ENCODE assay signal across 30 cellular contexts in genomic region chr1:216433175-216433574, GRCh38. TPM values are rescaled to one million over a fixed set of nuclear protein-coding genes. Genes with fewer than 3 reads are reported as not detected.
"Had no signal": no experiment of that assay in that cellular context is flagged by ENCODE, and none has a peak within 500 bp of the region (broad histone marks: within the 10 kb centered on the region; RNA-seq: fewer than 3 reads in every experiment).

No MANE protein-coding gene starts in this region.

- H3K27ac ChIP-seq: colonic mucosa, epithelial cell of prostate, esophagus squamous epithelium, gastrocnemius medialis, heart right ventricle, left lung, lower lobe of right lung had no signal

- H3K4me3 ChIP-seq: colonic mucosa, esophagus squamous epithelium, gastrocnemius medialis, heart right ventricle, left lung, lower lobe of right lung had no signal

- H3K27me3 ChIP-seq: colonic mucosa, esophagus squamous epithelium, gastrocnemius medialis, heart right ventricle, left lung had no signal

- DNase-seq: colonic mucosa; cortex of kidney; effector CD8-positive, alpha-beta T cell; effector memory CD8-positive, alpha-beta T cell; endodermal cell; erythroblast; esophagus squamous epithelium; foreskin fibroblast; foreskin melanocyte; gastrocnemius medialis; glutamatergic neuron; head of caudate nucleus; heart right ventricle; hippocampal formation; islet precursor cell; kidney; kidney glomerular epithelial cell; left colon; left lung; left ventricle myocardium superior; lower lobe of right lung; mesenchymal stem cell had no signal

- FAIRE-seq: endometrium, kidney had no signal

- H3K9me3 ChIP-seq: colonic mucosa, esophagus squamous epithelium, gastrocnemius medialis, heart right ventricle, left lung, lower lobe of right lung had no signal

- H3K36me3 ChIP-seq: colonic mucosa, esophagus squamous epithelium, gastrocnemius medialis, heart right ventricle, left lung, lower lobe of right lung had no signal

- ATAC-seq: effector memory CD8-positive, alpha-beta T cell; esophagus mucosa; gastrocnemius medialis; heart right ventricle; left colon; left lung; left ventricle myocardium superior; lower lobe of right lung had no signal

- H3K4me1 ChIP-seq: colonic mucosa, esophagus squamous epithelium, gastrocnemius medialis, heart right ventricle, left lung, lower lobe of right lung had no signal

RNA-seq across cellular contexts. Expression of gene USH2A, which starts 9.9 kb away (rescaled TPM):
- total RNA-seq: chondrocyte, dermis microvascular lymphatic vessel endothelial cell, esophagus mucosa, glomerular endothelial cell, left lung, lower lobe of right lung, lung microvascular endothelial cell, mesenteric fat pad had no signal
